Comparison of ENCODE assay signal across 20 cellular contexts in genomic region chr11:117192401-117192875, GRCh38. TPM values are rescaled to one million over a fixed set of nuclear protein-coding genes. Genes with fewer than 3 reads are reported as not detected.
DNase-seq lines count a peak whose midpoint lies in the region; ATAC-seq, FAIRE-seq and TF ChIP-seq lines count a peak whose summit lies in the region.
"Had no signal": no experiment of that assay in that cellular context is flagged by ENCODE, and none has a peak within 500 bp of the region (broad histone marks: within the 10 kb centered on the region; RNA-seq: fewer than 3 reads in every experiment).

No MANE protein-coding gene starts in this region.

- H3K9me3 Mint-ChIP-seq in CD4-positive, CD25-positive, alpha-beta regulatory T cell, result no peaks in the 10 kb centered on the region
- H3K9me3 Mint-ChIP-seq: CD8-positive, alpha-beta memory T cell; T-cell had no signal

- H3K36me3 Mint-ChIP-seq in CD4-positive, CD25-positive, alpha-beta regulatory T cell, result peaks cover 10% of the 10 kb centered on the region

- no peak overlapping the region for H2BK120ac ChIP-seq in neuronal stem cell (ENCODE audit: low read depth, low read length)

- H2AFZ ChIP-seq in neuronal stem cell (ENCODE audit: low read length), result no peak overlapping the region
- H2AFZ ChIP-seq: GM23248 had no signal

- H2BK12ac ChIP-seq in neuronal stem cell (ENCODE audit: low read length), result no peak overlapping the region

- no peak overlapping the region for H4K8ac ChIP-seq in neuronal stem cell (ENCODE audit: low read depth, low read length)

- peaks cover 39% of the 10 kb centered on the region; the same call in 1 of the 2 replicates for H3K36me3 ChIP-seq in BLaER1
- H3K36me3 ChIP-seq in CD4-positive, CD25-positive, alpha-beta regulatory T cell (ENCODE audit: control insufficient read depth, insufficient read depth, low read length), result peaks cover 9% of the 10 kb centered on the region
- peaks cover 24% of the 10 kb centered on the region for H3K36me3 ChIP-seq in bronchial epithelial cell (ENCODE audit: control insufficient read depth, insufficient read depth, low read length)
- H3K36me3 ChIP-seq in neuronal stem cell (replicated peaks in 1 of 2; ENCODE audit: control insufficient read depth in 2 of 2, insufficient read depth in 2 of 2, low read length in 2 of 2), result peaks cover 16 to 43% of the 10 kb centered on the region in 2 donors
- H3K36me3 ChIP-seq in MG63, result no peaks in the 10 kb centered on the region; the same call in 1 of the 2 replicates

- no peak overlapping the region for H3K4me3 Mint-ChIP-seq in CD4-positive, CD25-positive, alpha-beta regulatory T cell
- H3K4me3 Mint-ChIP-seq: T-cell had no signal

- H4K91ac ChIP-seq in neuronal stem cell (ENCODE audit: low read depth, low read length, poor library complexity), result no peak overlapping the region

- H3K18ac ChIP-seq in neuronal stem cell (ENCODE audit: low read length), result no peak overlapping the region

- H4K20me1 ChIP-seq in BLaER1, result no peaks in the 10 kb centered on the region

- FAIRE-seq in bronchial epithelial cell (lab: Jason Lieb, UNC), result peak; percentile 36
- FAIRE-seq: D721Med had no signal

- H2BK5ac ChIP-seq in neuronal stem cell (ENCODE audit: low read length), result no peak overlapping the region

- H3K27me3 ChIP-seq in BLaER1 (no peaks in the 10 kb centered on the region), bronchial epithelial cell (ENCODE audit: control insufficient read depth, insufficient read depth, low read length) (no peaks in the 10 kb centered on the region), neuronal stem cell (ENCODE audit: control insufficient read depth in 3 of 3, insufficient read depth in 3 of 3, low read depth in 1 of 3, low read length in 3 of 3) (no peaks in the 10 kb centered on the region), MG63 (no peaks in the 10 kb centered on the region)
- no peaks in the 10 kb centered on the region for H3K27me3 ChIP-seq in CD4-positive, CD25-positive, alpha-beta regulatory T cell (ENCODE audit: control insufficient read depth, insufficient read depth, low read length)

- H3K79me1 ChIP-seq in neuronal stem cell (ENCODE audit: low read depth, low read length), result no peaks in the 10 kb centered on the region

- no peaks in the 10 kb centered on the region for H3K27me3 Mint-ChIP-seq in CD4-positive, CD25-positive, alpha-beta regulatory T cell
- H3K27me3 Mint-ChIP-seq: CD8-positive, alpha-beta memory T cell; T-cell had no signal

- no CpG with 5 or more reads among the region's 17 CpGs for WGBS in neuronal stem cell (ENCODE audit: extremely low coverage in 2 of 2, insufficient read length in 2 of 2, insufficient replicate concordance in 1 of 2), 2 donors

- no peak overlapping the region for H3K4ac ChIP-seq in neuronal stem cell (ENCODE audit: low read length)

- TF ChIP-seq CTCF in bronchial epithelial cell (IDR thresholded peaks at IDR 0.05; ENCODE audit: insufficient read depth, low read length, severe bottlenecking), result no peak

- no peak overlapping the region for H3K4me2 ChIP-seq in BLaER1
- no peak overlapping the region for H3K4me2 ChIP-seq in neuronal stem cell (ENCODE audit: insufficient read depth, low read length, poor library complexity, severe bottlenecking)

- H3K4me1 Mint-ChIP-seq in CD4-positive, CD25-positive, alpha-beta regulatory T cell, result peaks cover 0 to 4% (median under 1%) of the 10 kb centered on the region in 4 donors

- ATAC-seq in CD4-positive, CD25-positive, alpha-beta regulatory T cell (ENCODE audit: low read depth in 2 of 2), result no peak
- ATAC-seq: T-cell had no signal

- H3K27ac ChIP-seq in BLaER1, result peak overlapping the region; percentile 30; the same call in 1 of the 2 replicates
- no peak overlapping the region for H3K27ac ChIP-seq in CD4-positive, CD25-positive, alpha-beta regulatory T cell (ENCODE audit: insufficient read depth, low read length, poor library complexity, severe bottlenecking)
- H3K27ac ChIP-seq in neuronal stem cell (replicated peaks; ENCODE audit: low read length), result no peak overlapping the region
- H3K27ac ChIP-seq: GM23248, RWPE1 had no signal

- no peak overlapping the region for H2BK15ac ChIP-seq in neuronal stem cell (ENCODE audit: low read length)

- H3K14ac ChIP-seq in neuronal stem cell (ENCODE audit: low read length), result no peak overlapping the region

- H2AK5ac ChIP-seq in neuronal stem cell (ENCODE audit: low read depth, low read length), result no peak overlapping the region

- DNase-seq in CD4-positive, CD25-positive, alpha-beta regulatory T cell, result no peak
- no peak for DNase-seq in bronchial epithelial cell (ENCODE audit: low read depth)
- DNase-seq in neuronal stem cell (ENCODE audit: low spot score), result no peak
- DNase-seq in MG63, result no peak
- DNase-seq in effector CD4-positive, alpha-beta T cell, result no peak
- no peak for DNase-seq in SW480 (ENCODE audit: low spot score)
- DNase-seq: ACHN; AML-193; CD8-positive, alpha-beta memory T cell; DMS79 treated with DMSO at 0.1 percent for 48 hours; GM23248; NCI-H1092; NCI-H1694; NCI-H226; NCI-H526; OCI-M1; T-cell had no signal

- H3K4me1 ChIP-seq in BLaER1, result peaks cover 56% of the 10 kb centered on the region
- no peaks in the 10 kb centered on the region for H3K4me1 ChIP-seq in CD4-positive, CD25-positive, alpha-beta regulatory T cell (ENCODE audit: control insufficient read depth, insufficient read depth, low read length, poor library complexity, severe bottlenecking)
- peaks cover 0 to under 1% of the 10 kb centered on the region in 2 donors for H3K4me1 ChIP-seq in neuronal stem cell (ENCODE audit: control insufficient read depth in 2 of 2, insufficient read depth in 1 of 2, low read depth in 1 of 2, low read length in 2 of 2)

- H3K9me3 ChIP-seq in BLaER1 (no peaks in the 10 kb centered on the region), neuronal stem cell (replicated peaks in 1 of 2; ENCODE audit: control insufficient read depth in 2 of 2, insufficient read depth in 1 of 2, low read depth in 1 of 2, low read length in 2 of 2) (no peaks in the 10 kb centered on the region), MG63 (no peaks in the 10 kb centered on the region)
- H3K9me3 ChIP-seq in CD4-positive, CD25-positive, alpha-beta regulatory T cell (ENCODE audit: control insufficient read depth in 2 of 2, low read length in 2 of 2), result no peaks in the 10 kb centered on the region

- H3K27ac Mint-ChIP-seq in CD4-positive, CD25-positive, alpha-beta regulatory T cell, result peak overlapping the region in 2 of 3 donors; percentile 32 to 79

- H3K4me3 ChIP-seq in BLaER1 (no peak overlapping the region), bronchial epithelial cell (ENCODE audit: low read depth, low read length) (no peak overlapping the region), neuronal stem cell (ENCODE audit: low read length in 2 of 2) (no peak overlapping the region), MG63 (no peak overlapping the region)
- no peak overlapping the region for H3K4me3 ChIP-seq in CD4-positive, CD25-positive, alpha-beta regulatory T cell (ENCODE audit: low read depth, low read length)
- H3K4me3 ChIP-seq: GM23248 had no signal

- peak overlapping the region; percentile 78 for H3K23ac ChIP-seq in neuronal stem cell (ENCODE audit: low read depth, low read length, poor library complexity)

- no peak overlapping the region for H3K9ac ChIP-seq in BLaER1
- no peak overlapping the region for H3K9ac ChIP-seq in neuronal stem cell (ENCODE audit: low read depth, low read length, poor library complexity)
- H3K9ac ChIP-seq: GM23248 had no signal

RNA-seq across cellular contexts. Expression of gene TAGLN, which starts 6.7 kb away (rescaled TPM):
- total RNA-seq in CD4-positive, CD25-positive, alpha-beta regulatory T cell, result 11.7 TPM
- 1 to 10 TPM in 1 of 4 donors, under 1 TPM in 3; 0.25 to 1.3 (median 0.64) TPM for polyA plus RNA-seq in CD4-positive, CD25-positive, alpha-beta regulatory T cell
- total RNA-seq in bronchial epithelial cell, result 12.4 and 91.5 TPM in 2 replicates
- polyA plus RNA-seq in neuronal stem cell (2013, experiment 1 of 2), result 159 TPM
- polyA plus RNA-seq in neuronal stem cell (2013, experiment 2 of 2), result 154 TPM
- total RNA-seq in MG63 (2014; rRNA removed; shearing (Covaris generic); ENCODE audit: low replicate concordance), result 0.44 and 0.92 TPM in 2 replicates

RNA-seq across cellular contexts. Expression of gene SIDT2, which starts 13.9 kb away (rescaled TPM):
- total RNA-seq in CD4-positive, CD25-positive, alpha-beta regulatory T cell, result 129 TPM
- polyA plus RNA-seq in CD4-positive, CD25-positive, alpha-beta regulatory T cell, result 1 to 10 TPM; 2.5 to 5.9 (median 4.6) TPM
- 3.2 and 8.1 TPM in 2 replicates for total RNA-seq in bronchial epithelial cell
- 16.9 TPM for polyA plus RNA-seq in neuronal stem cell (2013, experiment 1 of 2)
- 17.7 TPM for polyA plus RNA-seq in neuronal stem cell (2013, experiment 2 of 2)
- 2.7 and 19.8 TPM in 2 replicates for total RNA-seq in MG63 (2014; rRNA removed; shearing (Covaris generic); ENCODE audit: low replicate concordance)

RNA-seq across cellular contexts. Expression of gene PCSK7, which starts 39.4 kb away (rescaled TPM):
- 478 TPM for total RNA-seq in CD4-positive, CD25-positive, alpha-beta regulatory T cell
- 10 to 100 TPM; 55.0 to 76.1 (median 63.4) TPM for polyA plus RNA-seq in CD4-positive, CD25-positive, alpha-beta regulatory T cell
- total RNA-seq in bronchial epithelial cell, result 27.9 and 40.3 TPM in 2 replicates
- polyA plus RNA-seq in neuronal stem cell (2013, experiment 1 of 2), result 12.7 TPM
- polyA plus RNA-seq in neuronal stem cell (2013, experiment 2 of 2), result 12.2 TPM
- total RNA-seq in MG63 (2014; rRNA removed; shearing (Covaris generic); ENCODE audit: low replicate concordance), result 24.9 and 26.7 TPM in 2 replicates

RNA-seq across cellular contexts. Expression of gene RNF214, which starts 40.0 kb away (rescaled TPM):
- total RNA-seq in CD4-positive, CD25-positive, alpha-beta regulatory T cell, result 54.6 TPM
- polyA plus RNA-seq in CD4-positive, CD25-positive, alpha-beta regulatory T cell, result 10 to 100 TPM; 51.0 to 69.6 (median 55.7) TPM
- total RNA-seq in bronchial epithelial cell, result 5.8 and 7.6 TPM in 2 replicates
- polyA plus RNA-seq in neuronal stem cell (2013, experiment 1 of 2), result 20.9 TPM
- polyA plus RNA-seq in neuronal stem cell (2013, experiment 2 of 2), result 21.5 TPM
- 1.3 and 2.4 TPM in 2 replicates for total RNA-seq in MG63 (2014; rRNA removed; shearing (Covaris generic); ENCODE audit: low replicate concordance)

RNA-seq across cellular contexts. Expression of gene PAFAH1B2, which starts 48.4 kb away (rescaled TPM):
- total RNA-seq in CD4-positive, CD25-positive, alpha-beta regulatory T cell, result 43.3 TPM
- polyA plus RNA-seq in CD4-positive, CD25-positive, alpha-beta regulatory T cell, result 10 to 100 TPM; 15.0 to 24.1 (median 16.9) TPM
- 148 and 226 TPM in 2 replicates for total RNA-seq in bronchial epithelial cell
- 89.5 TPM for polyA plus RNA-seq in neuronal stem cell (2013, experiment 1 of 2)
- polyA plus RNA-seq in neuronal stem cell (2013, experiment 2 of 2), result 91.3 TPM
- total RNA-seq in MG63 (2014; rRNA removed; shearing (Covaris generic); ENCODE audit: low replicate concordance), result 143 and 205 TPM in 2 replicates

Comparison
In these comparisons a context has a peak if more than half of its experiments do, and no peak if none do; other contexts are left out.
1. RNA of gene PCSK7, which starts 39.4 kb away (total RNA-seq): 478 TPM in CD4-positive, CD25-positive, alpha-beta regulatory T cell (single experiment); 27.9 to 40.3 TPM in bronchial epithelial cell and 24.9 to 26.7 TPM in MG63; every median in the first group is over 10 times any median in the second.